Comparison of ENCODE assay signal across 1 cellular context in the genomic region with DNA sequence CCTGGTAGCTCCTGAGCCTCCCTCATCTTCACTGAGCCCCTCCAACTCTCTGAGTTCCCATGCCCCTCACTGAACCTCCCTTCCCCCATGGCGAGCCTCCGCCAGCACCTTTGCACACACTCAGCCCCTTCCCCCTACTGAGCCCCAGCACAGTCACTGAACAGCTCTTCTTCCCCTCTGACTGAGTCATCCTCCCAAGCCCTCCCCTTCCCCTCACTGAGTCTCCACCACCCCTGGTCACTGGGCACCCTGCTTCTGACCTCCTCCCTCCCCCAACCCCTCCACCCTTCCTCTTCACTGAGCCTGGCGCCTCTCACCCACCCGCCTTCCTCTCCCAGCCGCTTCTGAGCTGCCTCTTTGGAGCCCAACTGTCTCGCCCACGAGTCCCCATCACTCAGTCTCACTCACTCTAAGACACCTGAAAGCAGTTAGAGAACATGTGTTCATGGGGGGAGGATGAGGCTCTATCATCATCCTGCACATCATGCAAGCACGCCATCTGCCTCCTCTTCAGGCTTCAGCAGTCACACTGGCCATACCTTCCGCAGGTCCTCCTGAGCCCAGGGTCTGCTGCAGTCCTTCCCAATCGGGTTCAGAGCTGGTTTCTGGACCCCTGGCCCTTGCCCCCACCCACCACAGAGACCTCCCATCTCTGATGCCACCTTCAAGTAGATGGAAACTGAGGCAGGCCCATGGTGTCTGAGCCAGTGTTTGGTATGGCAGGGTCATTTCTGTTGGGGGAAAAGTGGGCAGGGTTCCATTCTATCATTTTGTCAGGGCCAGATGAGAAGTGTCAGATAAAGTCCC.
TF ChIP-seq lines count a peak whose summit lies in the region.

No MANE protein-coding gene starts in this region.

TF ChIP-seq in HEK293T, 16 proteins besides CTCF, POLR2A, EP300 and RAD21 (continued from another document):
- TF ChIP-seq, protein P1, sequence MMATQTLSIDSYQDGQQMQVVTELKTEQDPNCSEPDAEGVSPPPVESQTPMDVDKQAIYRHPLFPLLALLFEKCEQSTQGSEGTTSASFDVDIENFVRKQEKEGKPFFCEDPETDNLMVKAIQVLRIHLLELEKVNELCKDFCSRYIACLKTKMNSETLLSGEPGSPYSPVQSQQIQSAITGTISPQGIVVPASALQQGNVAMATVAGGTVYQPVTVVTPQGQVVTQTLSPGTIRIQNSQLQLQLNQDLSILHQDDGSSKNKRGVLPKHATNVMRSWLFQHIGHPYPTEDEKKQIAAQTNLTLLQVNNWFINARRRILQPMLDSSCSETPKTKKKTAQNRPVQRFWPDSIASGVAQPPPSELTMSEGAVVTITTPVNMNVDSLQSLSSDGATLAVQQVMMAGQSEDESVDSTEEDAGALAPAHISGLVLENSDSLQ (IDR thresholded peaks at IDR 0.05), result no peak
- no peak for TF ChIP-seq ARNT (IDR thresholded peaks at IDR 0.05)
- no peak for TF ChIP-seq ZNF384 (IDR thresholded peaks at IDR 0.05)
- no peak for TF ChIP-seq ELF4 (IDR thresholded peaks at IDR 0.05)
- TF ChIP-seq SUZ12 (IDR thresholded peaks at IDR 0.05), result no peak
